ENCODE assay signal across 8 cellular contexts in the genomic region with DNA sequence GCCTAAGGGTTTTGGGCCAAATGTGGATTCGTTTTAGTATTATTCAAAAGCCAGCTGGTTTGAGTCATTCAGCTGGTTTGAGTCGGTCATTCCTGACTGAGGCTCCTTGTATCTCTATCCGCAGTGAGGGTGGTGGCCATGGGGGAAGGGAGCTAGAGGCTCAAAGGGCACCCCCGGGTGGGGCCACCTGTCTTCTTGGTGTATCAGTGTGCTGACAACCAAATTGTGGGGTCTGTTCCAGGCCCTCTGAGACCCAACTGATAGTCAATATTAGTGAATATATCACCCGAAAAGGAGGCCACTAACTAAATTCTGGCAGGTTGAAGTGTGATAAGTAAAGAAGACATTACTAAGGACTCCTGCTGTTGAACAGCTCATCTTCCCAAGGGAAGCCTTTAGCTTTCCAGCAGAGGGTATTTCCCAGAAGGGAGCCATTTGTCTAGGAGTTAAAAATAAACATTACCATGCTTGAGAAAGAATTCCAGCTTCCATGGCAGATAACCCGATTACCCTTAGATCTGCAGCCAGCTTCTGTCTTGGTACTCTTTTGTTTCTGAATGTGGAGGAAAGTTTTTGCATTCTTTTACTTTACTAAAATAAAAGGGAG. TPM values are rescaled to one million over a fixed set of nuclear protein-coding genes. Genes with fewer than 3 reads are reported as not detected.
DNase-seq lines count a peak whose midpoint lies in the region; ATAC-seq, FAIRE-seq and TF ChIP-seq lines count a peak whose summit lies in the region.

No MANE protein-coding gene starts in this region.

- H3K9me3 ChIP-seq in sigmoid colon = no peaks in the 10 kb centered on the region

- intact Hi-C loops in sigmoid colon (cut with DNase I) = no loop called here

- no peak for TF ChIP-seq POLR2A in H54 (IDR thresholded peaks at IDR 0.05; ENCODE audit: low read depth, low read length)
- no peak for TF ChIP-seq POLR2A in sigmoid colon (IDR thresholded peaks at IDR 0.05)

- no peak for TF ChIP-seq CTCF in fibroblast of the aortic adventitia (IDR thresholded peaks at IDR 0.05; ENCODE audit: insufficient read depth, low read length)
- no peak for TF ChIP-seq CTCF in sigmoid colon (IDR thresholded peaks at IDR 0.05)

- H3K27me3 ChIP-seq in sigmoid colon = no peaks in the 10 kb centered on the region

- peak overlapping the region in 3 of 4 donors; percentile 39 to 77 (median 43) for H3K27ac ChIP-seq in sigmoid colon

- ATAC-seq in HG02763 (IDR thresholded peaks at IDR 0.05; ENCODE audit: unreplicated experiment) = no peak
- ATAC-seq in HG02973 (IDR thresholded peaks at IDR 0.05; ENCODE audit: unreplicated experiment) = no peak

- FAIRE-seq in H54 (lab: Jason Lieb, UNC) = peak; percentile 33

- no peak for TF ChIP-seq EP300 in sigmoid colon (IDR thresholded peaks at IDR 0.05)

- H3K36me3 ChIP-seq in sigmoid colon = no peaks in the 10 kb centered on the region

- 65 to 70% methylated on average over 6 of the region's 6 CpGs for WGBS in sigmoid colon, 2 donors

- H3K4me3 ChIP-seq in fibroblast of the aortic adventitia (ENCODE audit: low read depth, low read length) (no peak overlapping the region), sigmoid colon (no peak overlapping the region)

- peaks cover 0 to 14% (median 11%) of the 10 kb centered on the region in 4 donors for H3K4me1 ChIP-seq in sigmoid colon

- no peak for DNase-seq in H54 (ENCODE audit: insufficient read length, low spot score)
- DNase-seq in NCI-H82 treated with DMSO at 0.1 percent for 48 hours (lab: John Stamatoyannopoulos, UW; ENCODE audit: unreplicated experiment) = peak; percentile 13
- peak; percentile 73 for DNase-seq in fibroblast of the aortic adventitia (ENCODE audit: low read depth)
- no peak for DNase-seq in sigmoid colon
- no peak for DNase-seq in DMS114 treated with DMSO at 0.1 percent for 48 hours (lab: John Stamatoyannopoulos, UW; ENCODE audit: unreplicated experiment)
- no peak for DNase-seq in COLO829 (ENCODE audit: low spot score)

RNA-seq across cellular contexts. Expression of a gene that starts 29.9 kb away (rescaled TPM):
- 52.6 and 70.1 TPM in 2 replicates for total RNA-seq in fibroblast of the aortic adventitia (ENCODE audit: low replicate concordance)
- 10 to 100 TPM; 39.1 to 64.3 (median 51.6) TPM for total RNA-seq in sigmoid colon
- polyA plus RNA-seq in sigmoid colon = 10 to 100 TPM; 13.6 to 23.4 (median 21.0) TPM

RNA-seq across cellular contexts. Expression of a gene that starts 43.9 kb away (rescaled TPM):
- 0.09 TPM in 1 of 2 replicates, not detected in the other for total RNA-seq in fibroblast of the aortic adventitia (ENCODE audit: low replicate concordance)
- total RNA-seq in sigmoid colon = 1 to 10 TPM in 3 of 4 donors, under 1 TPM in 1; 0.41 to 2.9 (median 1.8) TPM
- polyA plus RNA-seq in sigmoid colon = under 1 TPM in 2 of 3 donors, not detected in 1; 0.92 to 0.99 TPM

Comparison
In these comparisons a context has a peak if more than half of its experiments do, and no peak if none do; other contexts are left out.
1. DNase-seq: peak in NCI-H82 treated with DMSO at 0.1 percent for 48 hours (single experiment) and fibroblast of the aortic adventitia (single experiment); none in H54 (single experiment), sigmoid colon (single experiment), DMS114 treated with DMSO at 0.1 percent for 48 hours (single experiment) and COLO829 (single experiment).